Comparison of ENCODE assay signal across 18 cellular contexts in genomic region chr1:159492575-159493323, GRCh38. TPM values are rescaled to one million over a fixed set of nuclear protein-coding genes. Genes with fewer than 3 reads are reported as not detected.
DNase-seq lines count a peak whose midpoint lies in the region; FAIRE-seq and TF ChIP-seq lines count a peak whose summit lies in the region.
"Had no signal": no experiment of that assay in that cellular context is flagged by ENCODE, and none has a peak within 500 bp of the region (broad histone marks: within the 10 kb centered on the region; RNA-seq: fewer than 3 reads in every experiment).

No MANE protein-coding gene starts in this region.

- intact Hi-C loops in ascending aorta (cut with DNase I): no loop called here

- peaks cover 7% of the 10 kb centered on the region for H3K4me1 Mint-ChIP-seq in chondrocyte (ENCODE audit: low read depth)
- H3K4me1 Mint-ChIP-seq: CD14-positive monocyte, immature natural killer cell had no signal

- H3K27ac Mint-ChIP-seq in chondrocyte (ENCODE audit: unreplicated experiment): peak overlapping the region; percentile 75
- H3K27ac Mint-ChIP-seq: activated naive CD8-positive, alpha-beta T cell; CD14-positive monocyte; immature natural killer cell had no signal

- H3K27ac ChIP-seq in ascending aorta (no peak overlapping the region), suprapubic skin (no peak overlapping the region)
- H3K27ac ChIP-seq: neutrophil had no signal

- H3K4me3 Mint-ChIP-seq in chondrocyte (ENCODE audit: unreplicated experiment): no peak overlapping the region
- H3K4me3 Mint-ChIP-seq: activated naive CD8-positive, alpha-beta T cell; CD14-positive monocyte; immature natural killer cell had no signal

- no peak for TF ChIP-seq CTCF in chondrocyte (IDR thresholded peaks at IDR 0.05)
- TF ChIP-seq CTCF in retinal pigment epithelial cell (conservative IDR thresholded peaks at IDR 0.05; ENCODE audit: low read depth, low read length): no peak
- TF ChIP-seq CTCF in ascending aorta (IDR thresholded peaks at IDR 0.05): no peak
- TF ChIP-seq CTCF in suprapubic skin (IDR thresholded peaks at IDR 0.05): no peak

- no peak for TF ChIP-seq POLR2A in suprapubic skin (IDR thresholded peaks at IDR 0.05)

- H3K4me1 ChIP-seq in ascending aorta: no peaks in the 10 kb centered on the region
- no peaks in the 10 kb centered on the region for H3K4me1 ChIP-seq in suprapubic skin

- no peak for TF ChIP-seq EP300 in suprapubic skin (IDR thresholded peaks at IDR 0.05)

- H3K36me3 Mint-ChIP-seq in chondrocyte (ENCODE audit: low read depth): no peaks in the 10 kb centered on the region
- H3K36me3 Mint-ChIP-seq: activated naive CD8-positive, alpha-beta T cell; CD14-positive monocyte; immature natural killer cell had no signal

- DNase-seq in HCEC 1CT (peak; percentile 86), RCC 7860 (ENCODE audit: low spot score) (peak; percentile 91), chondrocyte (ENCODE audit: low spot score) (no peak), retinal pigment epithelial cell (ENCODE audit: low read depth) (peak; percentile 63), cerebellar cortex (ENCODE audit: low spot score) (no peak), NCI-H1436 treated with DMSO at 0.1 percent for 48 hours (lab: John Stamatoyannopoulos, UW) (no peak), ascending aorta (ENCODE audit: low spot score in 2 of 2) (no peak), suprapubic skin (ENCODE audit: low spot score in 2 of 2) (no peak)
- DNase-seq: activated T-cell treated with anti-CD3 and anti-CD28 coated beads, Interleukin-2, amount 50 U/mL, for 1 hour; immature natural killer cell; SHP77; stimulated activated CD4-positive, alpha-beta T cell treated with anti-CD3 and anti-CD28 coated beads, Interleukin-4, amount 100 ng/mL, for 1 hour had no signal

- no peaks in the 10 kb centered on the region for H3K27me3 ChIP-seq in ascending aorta
- H3K27me3 ChIP-seq in suprapubic skin: no peaks in the 10 kb centered on the region
- H3K27me3 ChIP-seq: neutrophil had no signal

- peak; percentile 53 for FAIRE-seq in RCC 7860 (lab: Jason Lieb, UNC)
- FAIRE-seq: colon had no signal

- H3K9me3 Mint-ChIP-seq in chondrocyte (ENCODE audit: low read depth): peaks cover 23% of the 10 kb centered on the region

- H3K4me3 ChIP-seq in retinal pigment epithelial cell (ENCODE audit: low read length) (no peak overlapping the region), ascending aorta (no peak overlapping the region), suprapubic skin (no peak overlapping the region)

- WGBS in suprapubic skin: 69% methylated on average over 5 of the region's 5 CpGs

- H3K9me3 ChIP-seq in ascending aorta: no peaks in the 10 kb centered on the region
- H3K9me3 ChIP-seq in suprapubic skin: no peaks in the 10 kb centered on the region
- H3K9me3 ChIP-seq: neutrophil had no signal

- H3K36me3 ChIP-seq in ascending aorta (no peaks in the 10 kb centered on the region), suprapubic skin (no peaks in the 10 kb centered on the region)
- H3K36me3 ChIP-seq: neutrophil had no signal

- H3K27me3 Mint-ChIP-seq in chondrocyte (ENCODE audit: low read depth): no peaks in the 10 kb centered on the region

RNA-seq across cellular contexts. Expression of gene OR10J5, which starts 43.1 kb away (rescaled TPM):
- total RNA-seq in chondrocyte (not detected in 3 replicates), ascending aorta (not detected), suprapubic skin (not detected)
- total RNA-seq: HT-29, sciatic nerve had no signal

RNA-seq across cellular contexts. Expression of gene OR10J1, which starts 53.2 kb away (rescaled TPM):
- total RNA-seq in chondrocyte (not detected in 3 replicates), ascending aorta (not detected), suprapubic skin (not detected)
- total RNA-seq: HT-29, sciatic nerve had no signal

Comparison
In these comparisons a context has a peak if more than half of its experiments do, and no peak if none do; other contexts are left out.
1. DNase-seq: peak in HCEC 1CT (single experiment), RCC 7860 (single experiment) and retinal pigment epithelial cell (single experiment); none in chondrocyte (single experiment), cerebellar cortex (single experiment), NCI-H1436 treated with DMSO at 0.1 percent for 48 hours (single experiment), ascending aorta (0 of 2) and suprapubic skin (0 of 2).